ENCODE assay signal across 1 cellular context in the genomic region with DNA sequence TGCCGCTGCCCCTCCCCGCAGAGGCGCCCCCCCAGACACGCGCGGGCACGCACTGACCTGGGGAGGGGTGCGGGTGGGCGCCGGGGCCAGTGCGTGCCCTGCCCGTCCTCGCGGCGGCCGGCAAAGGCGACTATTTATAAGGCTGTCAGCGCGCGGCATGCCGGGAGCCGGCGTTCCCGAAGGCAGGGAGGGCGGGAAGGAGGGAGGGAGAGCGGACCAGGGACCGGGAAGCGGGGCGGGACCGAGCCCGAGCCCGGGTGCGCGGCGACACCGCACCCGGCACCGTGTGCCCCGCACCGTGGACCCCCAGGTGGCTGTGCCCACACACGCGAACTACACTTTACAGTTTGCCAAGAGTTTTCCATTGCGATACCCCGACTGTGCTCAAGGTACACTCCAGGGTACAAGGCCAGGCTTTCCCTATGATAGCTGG.
A peak's percentile ranks its signal among the peaks of the same experiment; 100 is the strongest.
TF ChIP-seq lines count a peak whose summit lies in the region.

A gene with protein sequence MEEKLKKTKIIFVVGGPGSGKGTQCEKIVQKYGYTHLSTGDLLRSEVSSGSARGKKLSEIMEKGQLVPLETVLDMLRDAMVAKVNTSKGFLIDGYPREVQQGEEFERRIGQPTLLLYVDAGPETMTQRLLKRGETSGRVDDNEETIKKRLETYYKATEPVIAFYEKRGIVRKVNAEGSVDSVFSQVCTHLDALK (minus strand): TSS at position 110 of the 433 bp plus-strand sequence. CDS start 3,058 bp downstream, outside the sequence.

TF ChIP-seq in HEK293, 187 proteins besides CTCF, POLR2A, EP300 and RAD21 (continued from another document and continues in another):
- TF ChIP-seq, protein P1, sequence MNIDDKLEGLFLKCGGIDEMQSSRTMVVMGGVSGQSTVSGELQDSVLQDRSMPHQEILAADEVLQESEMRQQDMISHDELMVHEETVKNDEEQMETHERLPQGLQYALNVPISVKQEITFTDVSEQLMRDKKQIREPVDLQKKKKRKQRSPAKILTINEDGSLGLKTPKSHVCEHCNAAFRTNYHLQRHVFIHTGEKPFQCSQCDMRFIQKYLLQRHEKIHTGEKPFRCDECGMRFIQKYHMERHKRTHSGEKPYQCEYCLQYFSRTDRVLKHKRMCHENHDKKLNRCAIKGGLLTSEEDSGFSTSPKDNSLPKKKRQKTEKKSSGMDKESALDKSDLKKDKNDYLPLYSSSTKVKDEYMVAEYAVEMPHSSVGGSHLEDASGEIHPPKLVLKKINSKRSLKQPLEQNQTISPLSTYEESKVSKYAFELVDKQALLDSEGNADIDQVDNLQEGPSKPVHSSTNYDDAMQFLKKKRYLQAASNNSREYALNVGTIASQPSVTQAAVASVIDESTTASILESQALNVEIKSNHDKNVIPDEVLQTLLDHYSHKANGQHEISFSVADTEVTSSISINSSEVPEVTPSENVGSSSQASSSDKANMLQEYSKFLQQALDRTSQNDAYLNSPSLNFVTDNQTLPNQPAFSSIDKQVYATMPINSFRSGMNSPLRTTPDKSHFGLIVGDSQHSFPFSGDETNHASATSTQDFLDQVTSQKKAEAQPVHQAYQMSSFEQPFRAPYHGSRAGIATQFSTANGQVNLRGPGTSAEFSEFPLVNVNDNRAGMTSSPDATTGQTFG (tag by site-specific recombination; IDR thresholded peaks at IDR 0.05; ENCODE audit: borderline replicate concordance): no peak
- TF ChIP-seq ZNF133 (tag by site-specific recombination; IDR thresholded peaks at IDR 0.05): no peak
- no peak for TF ChIP-seq ZNF184 (tag by site-specific recombination; IDR thresholded peaks at IDR 0.05)
- TF ChIP-seq, protein P2, sequence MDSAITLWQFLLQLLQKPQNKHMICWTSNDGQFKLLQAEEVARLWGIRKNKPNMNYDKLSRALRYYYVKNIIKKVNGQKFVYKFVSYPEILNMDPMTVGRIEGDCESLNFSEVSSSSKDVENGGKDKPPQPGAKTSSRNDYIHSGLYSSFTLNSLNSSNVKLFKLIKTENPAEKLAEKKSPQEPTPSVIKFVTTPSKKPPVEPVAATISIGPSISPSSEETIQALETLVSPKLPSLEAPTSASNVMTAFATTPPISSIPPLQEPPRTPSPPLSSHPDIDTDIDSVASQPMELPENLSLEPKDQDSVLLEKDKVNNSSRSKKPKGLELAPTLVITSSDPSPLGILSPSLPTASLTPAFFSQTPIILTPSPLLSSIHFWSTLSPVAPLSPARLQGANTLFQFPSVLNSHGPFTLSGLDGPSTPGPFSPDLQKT (IDR thresholded peaks at IDR 0.05; ENCODE audit: borderline replicate concordance, low read depth, low read length): no peak
- no peak for TF ChIP-seq ZNF426 (tag by site-specific recombination; IDR thresholded peaks at IDR 0.05)
- TF ChIP-seq ZNF175 (tag by site-specific recombination; IDR thresholded peaks at IDR 0.05): no peak
- TF ChIP-seq GFI1B (tag by site-specific recombination; IDR thresholded peaks at IDR 0.05): no peak
- TF ChIP-seq, protein P3, sequence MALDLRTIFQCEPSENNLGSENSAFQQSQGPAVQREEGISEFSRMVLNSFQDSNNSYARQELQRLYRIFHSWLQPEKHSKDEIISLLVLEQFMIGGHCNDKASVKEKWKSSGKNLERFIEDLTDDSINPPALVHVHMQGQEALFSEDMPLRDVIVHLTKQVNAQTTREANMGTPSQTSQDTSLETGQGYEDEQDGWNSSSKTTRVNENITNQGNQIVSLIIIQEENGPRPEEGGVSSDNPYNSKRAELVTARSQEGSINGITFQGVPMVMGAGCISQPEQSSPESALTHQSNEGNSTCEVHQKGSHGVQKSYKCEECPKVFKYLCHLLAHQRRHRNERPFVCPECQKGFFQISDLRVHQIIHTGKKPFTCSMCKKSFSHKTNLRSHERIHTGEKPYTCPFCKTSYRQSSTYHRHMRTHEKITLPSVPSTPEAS (tag by site-specific recombination; IDR thresholded peaks at IDR 0.05): no peak
- TF ChIP-seq ZNF530 (tag by site-specific recombination; IDR thresholded peaks at IDR 0.05; ENCODE audit: low read depth): no peak
- TF ChIP-seq, protein P4, sequence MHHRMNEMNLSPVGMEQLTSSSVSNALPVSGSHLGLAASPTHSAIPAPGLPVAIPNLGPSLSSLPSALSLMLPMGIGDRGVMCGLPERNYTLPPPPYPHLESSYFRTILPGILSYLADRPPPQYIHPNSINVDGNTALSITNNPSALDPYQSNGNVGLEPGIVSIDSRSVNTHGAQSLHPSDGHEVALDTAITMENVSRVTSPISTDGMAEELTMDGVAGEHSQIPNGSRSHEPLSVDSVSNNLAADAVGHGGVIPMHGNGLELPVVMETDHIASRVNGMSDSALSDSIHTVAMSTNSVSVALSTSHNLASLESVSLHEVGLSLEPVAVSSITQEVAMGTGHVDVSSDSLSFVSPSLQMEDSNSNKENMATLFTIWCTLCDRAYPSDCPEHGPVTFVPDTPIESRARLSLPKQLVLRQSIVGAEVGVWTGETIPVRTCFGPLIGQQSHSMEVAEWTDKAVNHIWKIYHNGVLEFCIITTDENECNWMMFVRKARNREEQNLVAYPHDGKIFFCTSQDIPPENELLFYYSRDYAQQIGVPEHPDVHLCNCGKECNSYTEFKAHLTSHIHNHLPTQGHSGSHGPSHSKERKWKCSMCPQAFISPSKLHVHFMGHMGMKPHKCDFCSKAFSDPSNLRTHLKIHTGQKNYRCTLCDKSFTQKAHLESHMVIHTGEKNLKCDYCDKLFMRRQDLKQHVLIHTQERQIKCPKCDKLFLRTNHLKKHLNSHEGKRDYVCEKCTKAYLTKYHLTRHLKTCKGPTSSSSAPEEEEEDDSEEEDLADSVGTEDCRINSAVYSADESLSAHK (tag by site-specific recombination; IDR thresholded peaks at IDR 0.05): no peak
- TF ChIP-seq TRIM28 (IDR thresholded peaks at IDR 0.05; ENCODE audit: borderline replicate concordance, low read length): no peak
- TF ChIP-seq, protein P5, sequence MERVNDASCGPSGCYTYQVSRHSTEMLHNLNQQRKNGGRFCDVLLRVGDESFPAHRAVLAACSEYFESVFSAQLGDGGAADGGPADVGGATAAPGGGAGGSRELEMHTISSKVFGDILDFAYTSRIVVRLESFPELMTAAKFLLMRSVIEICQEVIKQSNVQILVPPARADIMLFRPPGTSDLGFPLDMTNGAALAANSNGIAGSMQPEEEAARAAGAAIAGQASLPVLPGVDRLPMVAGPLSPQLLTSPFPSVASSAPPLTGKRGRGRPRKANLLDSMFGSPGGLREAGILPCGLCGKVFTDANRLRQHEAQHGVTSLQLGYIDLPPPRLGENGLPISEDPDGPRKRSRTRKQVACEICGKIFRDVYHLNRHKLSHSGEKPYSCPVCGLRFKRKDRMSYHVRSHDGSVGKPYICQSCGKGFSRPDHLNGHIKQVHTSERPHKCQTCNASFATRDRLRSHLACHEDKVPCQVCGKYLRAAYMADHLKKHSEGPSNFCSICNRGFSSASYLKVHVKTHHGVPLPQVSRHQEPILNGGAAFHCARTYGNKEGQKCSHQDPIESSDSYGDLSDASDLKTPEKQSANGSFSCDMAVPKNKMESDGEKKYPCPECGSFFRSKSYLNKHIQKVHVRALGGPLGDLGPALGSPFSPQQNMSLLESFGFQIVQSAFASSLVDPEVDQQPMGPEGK (tag by site-specific recombination; IDR thresholded peaks at IDR 0.05): 0 out of 2 replicates have a peak, but pooled peaks have one; percentile 28
- TF ChIP-seq, protein P6, sequence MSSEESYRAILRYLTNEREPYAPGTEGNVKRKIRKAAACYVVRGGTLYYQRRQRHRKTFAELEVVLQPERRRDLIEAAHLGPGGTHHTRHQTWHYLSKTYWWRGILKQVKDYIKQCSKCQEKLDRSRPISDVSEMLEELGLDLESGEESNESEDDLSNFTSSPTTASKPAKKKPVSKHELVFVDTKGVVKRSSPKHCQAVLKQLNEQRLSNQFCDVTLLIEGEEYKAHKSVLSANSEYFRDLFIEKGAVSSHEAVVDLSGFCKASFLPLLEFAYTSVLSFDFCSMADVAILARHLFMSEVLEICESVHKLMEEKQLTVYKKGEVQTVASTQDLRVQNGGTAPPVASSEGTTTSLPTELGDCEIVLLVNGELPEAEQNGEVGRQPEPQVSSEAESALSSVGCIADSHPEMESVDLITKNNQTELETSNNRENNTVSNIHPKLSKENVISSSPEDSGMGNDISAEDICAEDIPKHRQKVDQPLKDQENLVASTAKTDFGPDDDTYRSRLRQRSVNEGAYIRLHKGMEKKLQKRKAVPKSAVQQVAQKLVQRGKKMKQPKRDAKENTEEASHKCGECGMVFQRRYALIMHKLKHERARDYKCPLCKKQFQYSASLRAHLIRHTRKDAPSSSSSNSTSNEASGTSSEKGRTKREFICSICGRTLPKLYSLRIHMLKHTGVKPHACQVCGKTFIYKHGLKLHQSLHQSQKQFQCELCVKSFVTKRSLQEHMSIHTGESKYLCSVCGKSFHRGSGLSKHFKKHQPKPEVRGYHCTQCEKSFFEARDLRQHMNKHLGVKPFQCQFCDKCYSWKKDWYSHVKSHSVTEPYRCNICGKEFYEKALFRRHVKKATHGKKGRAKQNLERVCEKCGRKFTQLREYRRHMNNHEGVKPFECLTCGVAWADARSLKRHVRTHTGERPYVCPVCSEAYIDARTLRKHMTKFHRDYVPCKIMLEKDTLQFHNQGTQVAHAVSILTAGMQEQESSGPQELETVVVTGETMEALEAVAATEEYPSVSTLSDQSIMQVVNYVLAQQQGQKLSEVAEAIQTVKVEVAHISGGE (tag by site-specific recombination; conservative IDR thresholded peaks at IDR 0.05; ENCODE audit: low read depth): peak; percentile 50; the same call in 1 of the 2 replicates
- TF ChIP-seq ZNF768 (tag by site-specific recombination; IDR thresholded peaks at IDR 0.05): no peak
- TF ChIP-seq ZNF629 (tag by site-specific recombination; IDR thresholded peaks at IDR 0.05): no peak
- TF ChIP-seq ZNF274 (IDR thresholded peaks at IDR 0.05; ENCODE audit: low read length): no peak
- no peak for TF ChIP-seq ZNF274 (tag by site-specific recombination; IDR thresholded peaks at IDR 0.05; ENCODE audit: borderline replicate concordance)
- TF ChIP-seq, protein P7, sequence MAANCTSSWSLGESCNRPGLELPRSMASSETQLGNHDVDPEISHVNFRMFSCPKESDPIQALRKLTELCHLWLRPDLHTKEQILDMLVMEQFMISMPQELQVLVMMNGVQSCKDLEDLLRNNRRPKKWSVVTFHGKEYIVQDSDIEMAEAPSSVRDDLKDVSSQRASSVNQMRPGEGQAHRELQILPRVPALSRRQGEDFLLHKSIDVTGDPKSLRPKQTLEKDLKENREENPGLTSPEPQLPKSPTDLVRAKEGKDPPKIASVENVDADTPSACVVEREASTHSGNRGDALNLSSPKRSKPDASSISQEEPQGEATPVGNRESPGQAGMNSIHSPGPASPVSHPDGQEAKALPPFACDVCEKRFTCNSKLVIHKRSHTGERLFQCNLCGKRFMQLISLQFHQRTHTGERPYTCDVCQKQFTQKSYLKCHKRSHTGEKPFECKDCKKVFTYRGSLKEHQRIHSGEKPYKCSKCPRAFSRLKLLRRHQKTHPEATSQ (tag by site-specific recombination; IDR thresholded peaks at IDR 0.05): no peak
- TF ChIP-seq, protein P8, sequence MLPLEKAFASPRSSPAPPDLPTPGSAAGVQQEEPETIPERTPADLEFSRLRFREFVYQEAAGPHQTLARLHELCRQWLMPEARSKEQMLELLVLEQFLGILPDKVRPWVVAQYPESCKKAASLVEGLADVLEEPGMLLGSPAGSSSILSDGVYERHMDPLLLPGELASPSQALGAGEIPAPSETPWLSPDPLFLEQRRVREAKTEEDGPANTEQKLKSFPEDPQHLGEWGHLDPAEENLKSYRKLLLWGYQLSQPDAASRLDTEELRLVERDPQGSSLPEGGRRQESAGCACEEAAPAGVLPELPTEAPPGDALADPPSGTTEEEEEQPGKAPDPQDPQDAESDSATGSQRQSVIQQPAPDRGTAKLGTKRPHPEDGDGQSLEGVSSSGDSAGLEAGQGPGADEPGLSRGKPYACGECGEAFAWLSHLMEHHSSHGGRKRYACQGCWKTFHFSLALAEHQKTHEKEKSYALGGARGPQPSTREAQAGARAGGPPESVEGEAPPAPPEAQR (tag by site-specific recombination; IDR thresholded peaks at IDR 0.05): no peak
- TF ChIP-seq ZNF76 (tag by site-specific recombination; IDR thresholded peaks at IDR 0.05; ENCODE audit: borderline replicate concordance, low read depth): peak; percentile 90
- TF ChIP-seq ZBTB20 (tag by site-specific recombination; IDR thresholded peaks at IDR 0.05): peak; percentile 23; the same call in 1 of the 2 replicates
- TF ChIP-seq ZNF610 (tag by site-specific recombination; IDR thresholded peaks at IDR 0.05; ENCODE audit: borderline replicate concordance): no peak
- no peak for TF ChIP-seq HOXD13 (CRISPR knock-in tag; IDR thresholded peaks at IDR 0.05; ENCODE audit: borderline replicate concordance)
- TF ChIP-seq, protein P9, sequence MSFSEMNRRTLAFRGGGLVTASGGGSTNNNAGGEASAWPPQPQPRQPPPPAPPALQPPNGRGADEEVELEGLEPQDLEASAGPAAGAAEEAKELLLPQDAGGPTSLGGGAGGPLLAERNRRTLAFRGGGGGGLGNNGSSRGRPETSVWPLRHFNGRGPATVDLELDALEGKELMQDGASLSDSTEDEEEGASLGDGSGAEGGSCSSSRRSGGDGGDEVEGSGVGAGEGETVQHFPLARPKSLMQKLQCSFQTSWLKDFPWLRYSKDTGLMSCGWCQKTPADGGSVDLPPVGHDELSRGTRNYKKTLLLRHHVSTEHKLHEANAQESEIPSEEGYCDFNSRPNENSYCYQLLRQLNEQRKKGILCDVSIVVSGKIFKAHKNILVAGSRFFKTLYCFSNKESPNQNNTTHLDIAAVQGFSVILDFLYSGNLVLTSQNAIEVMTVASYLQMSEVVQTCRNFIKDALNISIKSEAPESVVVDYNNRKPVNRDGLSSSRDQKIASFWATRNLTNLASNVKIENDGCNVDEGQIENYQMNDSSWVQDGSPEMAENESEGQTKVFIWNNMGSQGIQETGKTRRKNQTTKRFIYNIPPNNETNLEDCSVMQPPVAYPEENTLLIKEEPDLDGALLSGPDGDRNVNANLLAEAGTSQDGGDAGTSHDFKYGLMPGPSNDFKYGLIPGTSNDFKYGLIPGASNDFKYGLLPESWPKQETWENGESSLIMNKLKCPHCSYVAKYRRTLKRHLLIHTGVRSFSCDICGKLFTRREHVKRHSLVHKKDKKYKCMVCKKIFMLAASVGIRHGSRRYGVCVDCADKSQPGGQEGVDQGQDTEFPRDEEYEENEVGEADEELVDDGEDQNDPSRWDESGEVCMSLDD (tag by site-specific recombination; IDR thresholded peaks at IDR 0.05): no peak
- TF ChIP-seq, protein P10, sequence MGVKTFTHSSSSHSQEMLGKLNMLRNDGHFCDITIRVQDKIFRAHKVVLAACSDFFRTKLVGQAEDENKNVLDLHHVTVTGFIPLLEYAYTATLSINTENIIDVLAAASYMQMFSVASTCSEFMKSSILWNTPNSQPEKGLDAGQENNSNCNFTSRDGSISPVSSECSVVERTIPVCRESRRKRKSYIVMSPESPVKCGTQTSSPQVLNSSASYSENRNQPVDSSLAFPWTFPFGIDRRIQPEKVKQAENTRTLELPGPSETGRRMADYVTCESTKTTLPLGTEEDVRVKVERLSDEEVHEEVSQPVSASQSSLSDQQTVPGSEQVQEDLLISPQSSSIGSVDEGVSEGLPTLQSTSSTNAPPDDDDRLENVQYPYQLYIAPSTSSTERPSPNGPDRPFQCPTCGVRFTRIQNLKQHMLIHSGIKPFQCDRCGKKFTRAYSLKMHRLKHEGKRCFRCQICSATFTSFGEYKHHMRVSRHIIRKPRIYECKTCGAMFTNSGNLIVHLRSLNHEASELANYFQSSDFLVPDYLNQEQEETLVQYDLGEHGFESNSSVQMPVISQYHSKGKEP (tag by site-specific recombination; IDR thresholded peaks at IDR 0.05): no peak
